Comparison of ENCODE assay signal across 8 cellular contexts in the genomic region with DNA sequence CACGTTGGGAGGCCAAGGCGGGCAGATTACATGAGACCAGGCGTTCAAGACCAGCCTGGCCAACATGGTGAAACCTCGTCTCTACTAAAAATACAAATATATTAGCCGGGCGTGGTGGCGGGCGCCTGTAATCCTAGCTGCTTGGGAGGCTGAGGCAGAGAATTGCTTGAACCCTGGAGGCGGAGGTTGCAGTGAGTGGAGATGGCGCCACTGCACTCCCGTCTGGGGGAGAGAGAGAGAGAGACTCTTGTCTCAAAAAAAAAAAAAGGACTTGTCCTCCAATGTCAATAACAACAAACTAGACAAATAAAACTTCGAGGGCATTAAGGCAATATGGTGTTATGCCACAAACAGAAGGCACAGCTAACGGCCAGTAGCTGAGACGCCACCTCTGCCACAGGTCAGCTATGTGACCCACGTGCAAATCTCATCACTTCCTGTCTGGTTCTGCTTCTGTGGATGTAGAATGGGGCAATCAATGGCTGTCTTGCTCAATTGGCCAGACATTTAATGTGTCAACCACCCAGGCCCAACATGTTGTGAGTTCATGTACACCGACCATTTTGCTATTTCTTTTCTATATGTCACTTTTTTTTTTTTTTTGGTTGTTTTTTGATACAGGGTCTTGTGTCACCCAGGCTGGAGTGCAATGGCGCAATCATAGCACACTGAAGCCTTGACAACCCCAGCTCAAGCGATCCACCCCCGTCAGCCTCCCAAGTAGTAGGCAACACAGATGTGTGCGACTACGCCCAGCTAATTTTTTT. TPM values are rescaled to one million over a fixed set of nuclear protein-coding genes. Genes with fewer than 3 reads are reported as not detected.
DNase-seq lines count a peak whose midpoint lies in the region; ATAC-seq and TF ChIP-seq lines count a peak whose summit lies in the region.

No MANE protein-coding gene starts in this region.

- WGBS in ectodermal cell, 2 experiments, result 75 to 79% methylated on average over 19 to 21 of the region's 21 CpGs
- WGBS in transverse colon (ENCODE audit: low coverage in 1 of 2), 2 donors, result 34 to 41% methylated on average over 10 to 21 of the region's 21 CpGs

- intact Hi-C loops in transverse colon (cut with DNase I; ENCODE audit: low total_unique reads), result loop anchor here (2.0 kb wide), 1 partner anchor 53 kb away; a partner anchor contains a TSS

- peak; percentile 23; the same call in 1 of the 2 replicates for TF ChIP-seq CTCF in HEK293 (tag by site-specific recombination; IDR thresholded peaks at IDR 0.05)
- no peak for TF ChIP-seq CTCF in transverse colon (IDR thresholded peaks at IDR 0.05)

- peaks cover 6% of the 10 kb centered on the region for H3K36me3 Mint-ChIP-seq in CD4-positive, CD25-positive, alpha-beta regulatory T cell
- no peaks in the 10 kb centered on the region for H3K36me3 Mint-ChIP-seq in T-cell

- H3K36me3 ChIP-seq in CD4-positive, CD25-positive, alpha-beta regulatory T cell (ENCODE audit: control insufficient read depth, insufficient read depth, low read length), result peaks cover 5% of the 10 kb centered on the region
- H3K36me3 ChIP-seq in HEK293 (ENCODE audit: control insufficient read depth in 2 of 2, insufficient read depth in 1 of 2, low read length in 2 of 2) (no peaks in the 10 kb centered on the region; a peak in 1 of 3 replicates), ectodermal cell (ENCODE audit: control insufficient read depth, insufficient read depth, low read length) (no peaks in the 10 kb centered on the region), transverse colon (no peaks in the 10 kb centered on the region)

- H3K9me3 Mint-ChIP-seq in CD4-positive, CD25-positive, alpha-beta regulatory T cell, result no peaks in the 10 kb centered on the region
- no peaks in the 10 kb centered on the region for H3K9me3 Mint-ChIP-seq in T-cell

- POLR2A ChIA-PET in HEK293 (lab: Yijun Ruan, JAX), result interaction anchor here (0.7 to 2.5 kb wide), 13 partner anchors 14 to 801 kb away, joined by 3 to 39 read pairs (median 4); a partner anchor contains a TSS
- POLR2A ChIA-PET in T-cell (lab: Charles Lee), result interaction anchor here (0.6 to 2.1 kb wide), 15 partner anchors 8 to 183 kb away, joined by 3 to 13 read pairs (median 4); a partner anchor contains a TSS

- DNase-seq in CD4-positive, CD25-positive, alpha-beta regulatory T cell, result peak; percentile 21 to 57 (median 36)
- DNase-seq in T-cell (peak in 22 of 34 experiments; percentile 1 to 56 (median 16)), mucosa of gallbladder (ENCODE audit: low spot score) (peak; percentile 31), transverse colon (peak; percentile 39), NCI-H1105 (lab: John Stamatoyannopoulos, UW) (no peak)

- CTCF ChIA-PET in HEK293 (lab: Yijun Ruan, JAX) (no interaction called here), T-cell (lab: Charles Lee) (interaction anchor here (0.7 to 3.2 kb wide), 5 partner anchors 25 to 61 kb away, joined by 4 to 20 read pairs (median 4); a partner anchor contains a TSS)

- H3K27me3 Mint-ChIP-seq in CD4-positive, CD25-positive, alpha-beta regulatory T cell, result no peaks in the 10 kb centered on the region
- H3K27me3 Mint-ChIP-seq in T-cell, result no peaks in the 10 kb centered on the region

- no peak for TF ChIP-seq POLR2A in transverse colon (IDR thresholded peaks at IDR 0.05)

- in situ Hi-C loops in transverse colon (cut with MboI; ENCODE audit: low pct_ligation_motif_present in 1 of 4, low pct_unique_long_range_greater_than_20kb in 1 of 4, low sequenced_read_pairs in 3 of 4), result no loop called here

- no peak for TF ChIP-seq EP300 in transverse colon (IDR thresholded peaks at IDR 0.05; ENCODE audit: low read depth)

- peak overlapping the region; percentile 95 for H3K27ac ChIP-seq in CD4-positive, CD25-positive, alpha-beta regulatory T cell (ENCODE audit: insufficient read depth, low read length, poor library complexity, severe bottlenecking)
- H3K27ac ChIP-seq in HEK293 (ENCODE audit: extremely low read depth, low read depth, low read length) (peak overlapping the region; percentile 78), ectodermal cell (ENCODE audit: insufficient read depth, low read depth, low read length, poor library complexity, severe bottlenecking) (no peak overlapping the region), transverse colon (peak overlapping the region; percentile 98 to 100 (median 98))

- H3K4me1 Mint-ChIP-seq in CD4-positive, CD25-positive, alpha-beta regulatory T cell, result peaks cover 34 to 52% (median 41%) of the 10 kb centered on the region in 4 donors
- peaks cover 44 to 52% (median 45%) of the 10 kb centered on the region in 3 donors for H3K4me1 Mint-ChIP-seq in T-cell

- H3K4me3 Mint-ChIP-seq in CD4-positive, CD25-positive, alpha-beta regulatory T cell, result peak overlapping the region; percentile 90 to 99 (median 92)
- H3K4me3 Mint-ChIP-seq in T-cell, result peak overlapping the region; percentile 88 to 96 (median 90)

- peak overlapping the region; percentile 91 to 99 (median 98) for H3K27ac Mint-ChIP-seq in CD4-positive, CD25-positive, alpha-beta regulatory T cell
- H3K27ac Mint-ChIP-seq in T-cell, result peak overlapping the region; percentile 93 to 96

- H3K9me3 ChIP-seq in CD4-positive, CD25-positive, alpha-beta regulatory T cell (ENCODE audit: control insufficient read depth in 2 of 2, low read length in 2 of 2), result no peaks in the 10 kb centered on the region
- H3K9me3 ChIP-seq in HEK293 (ENCODE audit: control insufficient read depth, insufficient read depth, low read depth, low read length), result no peaks in the 10 kb centered on the region
- H3K9me3 ChIP-seq in ectodermal cell (ENCODE audit: control insufficient read depth, low read length), result no peaks in the 10 kb centered on the region
- no peaks in the 10 kb centered on the region for H3K9me3 ChIP-seq in transverse colon

- H3K4me1 ChIP-seq in CD4-positive, CD25-positive, alpha-beta regulatory T cell (ENCODE audit: control insufficient read depth, insufficient read depth, low read length, poor library complexity, severe bottlenecking), result peaks cover 40% of the 10 kb centered on the region
- H3K4me1 ChIP-seq in HEK293 (ENCODE audit: control insufficient read depth, insufficient read depth, low read length) (peaks cover 6% of the 10 kb centered on the region; the same call in 1 of the 2 replicates), ectodermal cell (ENCODE audit: control insufficient read depth, insufficient read depth, low read length) (peaks cover 5% of the 10 kb centered on the region), transverse colon (peaks cover 11 to 61% (median 46%) of the 10 kb centered on the region in 4 donors)

- no peaks in the 10 kb centered on the region for H3K27me3 ChIP-seq in CD4-positive, CD25-positive, alpha-beta regulatory T cell (ENCODE audit: control insufficient read depth, insufficient read depth, low read length)
- no peaks in the 10 kb centered on the region for H3K27me3 ChIP-seq in ectodermal cell (ENCODE audit: control insufficient read depth, insufficient read depth, low read length, poor library complexity, severe bottlenecking)
- no peaks in the 10 kb centered on the region for H3K27me3 ChIP-seq in transverse colon

- ATAC-seq in CD4-positive, CD25-positive, alpha-beta regulatory T cell (ENCODE audit: low read depth in 2 of 2), result no peak
- ATAC-seq in T-cell (replicated peaks in 1 of 4), result no peak
- ATAC-seq in HG03378 (IDR thresholded peaks at IDR 0.05; ENCODE audit: unreplicated experiment), result no peak

- peak overlapping the region; percentile 72 for H3K4me3 ChIP-seq in CD4-positive, CD25-positive, alpha-beta regulatory T cell (ENCODE audit: low read depth, low read length)
- H3K4me3 ChIP-seq in HEK293 (ENCODE audit: low read depth, low read length) (peak overlapping the region; percentile 91), ectodermal cell (ENCODE audit: insufficient read depth, low read depth, low read length) (peak overlapping the region; percentile 84), transverse colon (peak overlapping the region; percentile 12 to 86 (median 82))

TF ChIP-seq in HEK293, 187 proteins besides CTCF, POLR2A, EP300 and RAD21 (continues in another document):
- TF ChIP-seq OSR2 (tag by site-specific recombination; IDR thresholded peaks at IDR 0.05) (peak; percentile 77), SP7 (tag by site-specific recombination; IDR thresholded peaks at IDR 0.05) (0 out of 2 replicates have a peak, but pooled peaks have one; percentile 9), ZNF324 (tag by site-specific recombination; IDR thresholded peaks at IDR 0.05) (peak; percentile 20; the same call in 1 of the 2 replicates), ZSCAN30 (tag by site-specific recombination; IDR thresholded peaks at IDR 0.05) (no peak)
- TF ChIP-seq, protein P1, sequence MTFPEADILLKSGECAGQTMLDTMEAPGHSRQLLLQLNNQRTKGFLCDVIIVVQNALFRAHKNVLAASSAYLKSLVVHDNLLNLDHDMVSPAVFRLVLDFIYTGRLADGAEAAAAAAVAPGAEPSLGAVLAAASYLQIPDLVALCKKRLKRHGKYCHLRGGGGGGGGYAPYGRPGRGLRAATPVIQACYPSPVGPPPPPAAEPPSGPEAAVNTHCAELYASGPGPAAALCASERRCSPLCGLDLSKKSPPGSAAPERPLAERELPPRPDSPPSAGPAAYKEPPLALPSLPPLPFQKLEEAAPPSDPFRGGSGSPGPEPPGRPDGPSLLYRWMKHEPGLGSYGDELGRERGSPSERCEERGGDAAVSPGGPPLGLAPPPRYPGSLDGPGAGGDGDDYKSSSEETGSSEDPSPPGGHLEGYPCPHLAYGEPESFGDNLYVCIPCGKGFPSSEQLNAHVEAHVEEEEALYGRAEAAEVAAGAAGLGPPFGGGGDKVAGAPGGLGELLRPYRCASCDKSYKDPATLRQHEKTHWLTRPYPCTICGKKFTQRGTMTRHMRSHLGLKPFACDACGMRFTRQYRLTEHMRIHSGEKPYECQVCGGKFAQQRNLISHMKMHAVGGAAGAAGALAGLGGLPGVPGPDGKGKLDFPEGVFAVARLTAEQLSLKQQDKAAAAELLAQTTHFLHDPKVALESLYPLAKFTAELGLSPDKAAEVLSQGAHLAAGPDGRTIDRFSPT (tag by site-specific recombination; IDR thresholded peaks at IDR 0.05), result 0 out of 2 replicates have a peak, but pooled peaks have one; percentile 28

RNA-seq across cellular contexts. Expression of a gene that starts 0.8 kb away (rescaled TPM):
- 178 TPM for total RNA-seq in CD4-positive, CD25-positive, alpha-beta regulatory T cell
- polyA plus RNA-seq in CD4-positive, CD25-positive, alpha-beta regulatory T cell, result 10 to 100 TPM; 64.9 to 77.2 (median 70.0) TPM
- total RNA-seq in T-cell (10 to 100 TPM; 44.0 to 76.3 (median 54.0) TPM), mucosa of gallbladder (55.7 TPM), transverse colon (100 to 1,000 TPM in 1 of 4 donors, 10 to 100 TPM in 3; 66.8 to 105 (median 71.1) TPM)
- 9.5 TPM for polyA plus RNA-seq in ectodermal cell (2013, experiment 1 of 4)
- polyA plus RNA-seq in ectodermal cell (2013, experiment 2 of 4), result 14.6 TPM
- polyA plus RNA-seq in ectodermal cell (2013, experiment 3 of 4), result 9.3 TPM
- 12.4 TPM for polyA plus RNA-seq in ectodermal cell (2013, experiment 4 of 4)

RNA-seq across cellular contexts. Expression of a gene that starts 53.6 kb away (rescaled TPM):
- 157 TPM for total RNA-seq in CD4-positive, CD25-positive, alpha-beta regulatory T cell
- 10 to 100 TPM; 43.3 to 49.5 (median 47.5) TPM for polyA plus RNA-seq in CD4-positive, CD25-positive, alpha-beta regulatory T cell
- total RNA-seq in T-cell, result 100 to 1,000 TPM in 1 of 5 donors, 10 to 100 TPM in 4; 57.6 to 115 (median 68.2) TPM
- polyA plus RNA-seq in ectodermal cell (2013, experiment 1 of 4), result 60.3 TPM
- polyA plus RNA-seq in ectodermal cell (2013, experiment 2 of 4), result 62.9 TPM
- 48.6 TPM for polyA plus RNA-seq in ectodermal cell (2013, experiment 3 of 4)
- 50.4 TPM for polyA plus RNA-seq in ectodermal cell (2013, experiment 4 of 4)
- 47.1 TPM for total RNA-seq in mucosa of gallbladder
- total RNA-seq in transverse colon, result 10 to 100 TPM; 38.1 to 92.0 (median 63.3) TPM
